ENCODE assay signal across 33 cellular contexts in the genomic region with DNA sequence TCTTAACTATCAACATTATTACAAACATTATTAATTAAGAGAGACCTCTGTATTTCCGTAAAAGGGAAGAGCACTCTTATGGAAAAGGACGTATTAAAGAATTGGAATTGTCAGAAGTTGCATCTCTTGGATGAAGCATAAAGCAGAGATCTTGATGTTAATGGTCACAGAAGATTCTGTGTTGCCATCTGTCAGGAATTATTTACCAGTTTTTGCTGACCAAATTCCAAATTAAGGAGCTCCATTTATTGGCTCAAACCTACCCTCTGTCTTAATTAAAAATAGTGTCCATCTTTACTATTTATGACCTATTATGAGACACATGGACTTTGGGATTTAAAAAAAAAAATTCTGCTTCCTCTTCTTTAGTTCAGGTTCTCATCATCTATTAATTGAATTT.
"Had no signal": no experiment of that assay in that cellular context is flagged by ENCODE, and none has a peak within 500 bp of the region (broad histone marks: within the 10 kb centered on the region; RNA-seq: fewer than 3 reads in every experiment).

No MANE protein-coding gene starts in this region.

- H3K9me3 Mint-ChIP-seq: activated B cell treated with CpG ODN at 0.5 μM for 24 hours; activated CD4-positive, alpha-beta memory T cell treated with anti-CD3 and anti-CD28 coated beads for 36 hours; activated CD4-positive, alpha-beta T cell treated with anti-CD3 and anti-CD28 coated beads, Interleukin-2, amount 10 ng/mL, durations not matched to agents 24 days and 14 days; activated CD8-positive, alpha-beta T cell treated with anti-CD3 and anti-CD28 coated beads for 36 hours; activated naive CD4-positive, alpha-beta T cell treated with anti-CD3 and anti-CD28 coated beads for 36 hours; activated naive CD8-positive, alpha-beta T cell treated with anti-CD3 and anti-CD28 coated beads for 36 hours; activated T-cell treated with anti-CD3 and anti-CD28 coated beads, Interleukin-2, amount 50 U/mL, for 4 hours; activated T-cell treated with anti-CD3 and anti-CD28 coated beads, Interleukin-2, amount 50 U/mL, for 72 hours; activated T-helper 1 cell treated with anti-CD3 and anti-CD28 coated beads, Interleukin-12 subunit alpha, Interleukin-12 subunit beta, Interleukin-2, Interleukin-4 antibody, amounts not matched to agents 30 ng/mL and 10 ng/mL and 1 ng/mL, durations not matched to agents 14 hours and 24 hours and 36 hours; activated T-helper 17 cell treated with anti-CD3 and anti-CD28 coated beads, Interleukin-2, amount 50 U/mL, for 72 hours; T-helper 1 cell treated with Interleukin-12 subunit alpha and Interleukin-12 subunit beta and Interleukin-4 antibody, amounts not matched to agents 30 μg/mL and 1 μg/mL, for 36 hours; T-helper 2 cell treated with Interferon-gamma antibody and Interleukin-4, amounts not matched to agents 5 μg/mL and 100 μg/mL, for 36 hours had no signal

- H3K4me1 Mint-ChIP-seq: activated CD4-positive, alpha-beta T cell treated with anti-CD3 and anti-CD28 coated beads, Interleukin-2, amount 10 ng/mL, durations not matched to agents 24 days and 14 days; activated naive CD8-positive, alpha-beta T cell treated with anti-CD3 and anti-CD28 coated beads for 36 hours had no signal

- DNase-seq: activated B cell treated with CpG ODN at 0.5 μM for 24 hours; activated CD4-positive, alpha-beta memory T cell treated with anti-CD3 and anti-CD28 coated beads for 36 hours; activated CD4-positive, alpha-beta T cell treated with anti-CD3 and anti-CD28 coated beads for 4 hours; activated CD4-positive, alpha-beta T cell treated with anti-CD3 and anti-CD28 coated beads, Interleukin-2, amount 10 ng/mL, durations not matched to agents 24 days and 14 days; activated CD4-positive, alpha-beta T cell treated with anti-CD3 and anti-CD28 coated beads, Interleukin-2, amount 50 U/mL, for 1 hour; activated CD4-positive, alpha-beta T cell treated with anti-CD3 and anti-CD28 coated beads, Interleukin-2, amount 50 U/mL, for 4 hours; activated CD4-positive, CD25-positive, alpha-beta regulatory T cell treated with anti-CD3 and anti-CD28 coated beads, Interleukin-2, amount 50 U/mL, for 72 hours; activated CD8-positive, alpha-beta memory T cell treated with anti-CD3 and anti-CD28 coated beads, Interleukin-2, amount 50 U/mL, for 4 hours; activated CD8-positive, alpha-beta T cell treated with anti-CD3 and anti-CD28 coated beads for 36 hours; activated effector memory CD4-positive, alpha-beta T cell treated with anti-CD3 and anti-CD28 coated beads, Interleukin-2, amount 50 U/mL, for 16 hours; activated gamma-delta T cell treated with Interleukin-2 at 50 U/mL for 16 hours; activated naive CD4-positive, alpha-beta T cell; activated naive CD4-positive, alpha-beta T cell treated with anti-CD3 and anti-CD28 coated beads for 36 hours; activated naive CD4-positive, alpha-beta T cell treated with anti-CD3 and anti-CD28 coated beads, Interleukin-2, amount 50 U/mL, for 16 hours; activated naive CD8-positive, alpha-beta T cell treated with anti-CD3 and anti-CD28 coated beads for 36 hours; activated T-cell treated with anti-CD3 and anti-CD28 coated beads for 4 hours; activated T-cell treated with anti-CD3 and anti-CD28 coated beads, Interleukin-2, amount 50 U/mL, for 1 hour; activated T-cell treated with anti-CD3 and anti-CD28 coated beads, Interleukin-2, amount 50 U/mL, for 4 hours; activated T-cell treated with anti-CD3 and anti-CD28 coated beads, Interleukin-2, amount 50 U/mL, for 72 hours; adrenal gland; amniotic stem cell; aorta; body of pancreas; brain microvascular endothelial cell; central memory CD4-positive, alpha-beta T cell; T-helper 1 cell; T-helper 2 cell; T-helper 9 cell had no signal

- H3K4me3 Mint-ChIP-seq: activated B cell treated with CpG ODN at 0.5 μM for 24 hours; activated CD4-positive, alpha-beta memory T cell treated with anti-CD3 and anti-CD28 coated beads for 36 hours; activated CD4-positive, alpha-beta T cell treated with anti-CD3 and anti-CD28 coated beads, Interleukin-2, amount 10 ng/mL, durations not matched to agents 24 days and 14 days; activated CD8-positive, alpha-beta T cell treated with anti-CD3 and anti-CD28 coated beads for 36 hours; activated naive CD4-positive, alpha-beta T cell treated with anti-CD3 and anti-CD28 coated beads for 36 hours; activated naive CD8-positive, alpha-beta T cell treated with anti-CD3 and anti-CD28 coated beads for 36 hours; activated T-cell treated with anti-CD3 and anti-CD28 coated beads, Interleukin-2, amount 50 U/mL, for 4 hours; activated T-cell treated with anti-CD3 and anti-CD28 coated beads, Interleukin-2, amount 50 U/mL, for 72 hours; activated T-helper 1 cell treated with anti-CD3 and anti-CD28 coated beads, Interleukin-12 subunit alpha, Interleukin-12 subunit beta, Interleukin-2, Interleukin-4 antibody, amounts not matched to agents 30 ng/mL and 10 ng/mL and 1 ng/mL, durations not matched to agents 14 hours and 24 hours and 36 hours; activated T-helper 17 cell treated with anti-CD3 and anti-CD28 coated beads, Interleukin-2, amount 50 U/mL, for 72 hours; T-helper 1 cell treated with Interleukin-12 subunit alpha and Interleukin-12 subunit beta and Interleukin-4 antibody, amounts not matched to agents 30 μg/mL and 1 μg/mL, for 36 hours; T-helper 2 cell treated with Interferon-gamma antibody and Interleukin-4, amounts not matched to agents 5 μg/mL and 100 μg/mL, for 36 hours had no signal

- ATAC-seq: activated CD8-positive, alpha-beta T cell treated with anti-CD3 and anti-CD28 coated beads for 36 hours; activated naive CD4-positive, alpha-beta T cell treated with anti-CD3 and anti-CD28 coated beads, Interleukin-2, amount 50 U/mL, for 72 hours; activated T-cell treated with anti-CD3 and anti-CD28 coated beads, Interleukin-2, amount 50 U/mL, for 4 hours; activated T-cell treated with anti-CD3 and anti-CD28 coated beads, Interleukin-2, amount 50 U/mL, for 72 hours; activated T-helper 17 cell treated with anti-CD3 and anti-CD28 coated beads, Interleukin-2, amount 50 U/mL, for 72 hours; body of pancreas had no signal

- H3K27ac Mint-ChIP-seq: activated B cell treated with CpG ODN at 0.5 μM for 24 hours; activated CD4-positive, alpha-beta memory T cell treated with anti-CD3 and anti-CD28 coated beads for 36 hours; activated CD4-positive, alpha-beta T cell treated with anti-CD3 and anti-CD28 coated beads, Interleukin-2, amount 10 ng/mL, durations not matched to agents 24 days and 14 days; activated CD8-positive, alpha-beta T cell treated with anti-CD3 and anti-CD28 coated beads for 36 hours; activated naive CD4-positive, alpha-beta T cell treated with anti-CD3 and anti-CD28 coated beads for 36 hours; activated naive CD4-positive, alpha-beta T cell treated with anti-CD3 and anti-CD28 coated beads, Interleukin-2, amount 50 U/mL, for 72 hours; activated naive CD8-positive, alpha-beta T cell treated with anti-CD3 and anti-CD28 coated beads for 36 hours; activated T-cell treated with anti-CD3 and anti-CD28 coated beads, Interleukin-2, amount 50 U/mL, for 72 hours; activated T-helper 1 cell treated with anti-CD3 and anti-CD28 coated beads, Interleukin-12 subunit alpha, Interleukin-12 subunit beta, Interleukin-2, Interleukin-4 antibody, amounts not matched to agents 30 ng/mL and 10 ng/mL and 1 ng/mL, durations not matched to agents 14 hours and 24 hours and 36 hours; activated T-helper 17 cell treated with anti-CD3 and anti-CD28 coated beads, Interleukin-2, amount 50 U/mL, for 72 hours; T-helper 1 cell treated with Interleukin-12 subunit alpha and Interleukin-12 subunit beta and Interleukin-4 antibody, amounts not matched to agents 30 μg/mL and 1 μg/mL, for 36 hours; T-helper 2 cell treated with Interferon-gamma antibody and Interleukin-4, amounts not matched to agents 5 μg/mL and 100 μg/mL, for 36 hours had no signal

- H3K36me3 Mint-ChIP-seq: activated CD4-positive, alpha-beta memory T cell treated with anti-CD3 and anti-CD28 coated beads for 36 hours had no signal
